In the genomic region with DNA sequence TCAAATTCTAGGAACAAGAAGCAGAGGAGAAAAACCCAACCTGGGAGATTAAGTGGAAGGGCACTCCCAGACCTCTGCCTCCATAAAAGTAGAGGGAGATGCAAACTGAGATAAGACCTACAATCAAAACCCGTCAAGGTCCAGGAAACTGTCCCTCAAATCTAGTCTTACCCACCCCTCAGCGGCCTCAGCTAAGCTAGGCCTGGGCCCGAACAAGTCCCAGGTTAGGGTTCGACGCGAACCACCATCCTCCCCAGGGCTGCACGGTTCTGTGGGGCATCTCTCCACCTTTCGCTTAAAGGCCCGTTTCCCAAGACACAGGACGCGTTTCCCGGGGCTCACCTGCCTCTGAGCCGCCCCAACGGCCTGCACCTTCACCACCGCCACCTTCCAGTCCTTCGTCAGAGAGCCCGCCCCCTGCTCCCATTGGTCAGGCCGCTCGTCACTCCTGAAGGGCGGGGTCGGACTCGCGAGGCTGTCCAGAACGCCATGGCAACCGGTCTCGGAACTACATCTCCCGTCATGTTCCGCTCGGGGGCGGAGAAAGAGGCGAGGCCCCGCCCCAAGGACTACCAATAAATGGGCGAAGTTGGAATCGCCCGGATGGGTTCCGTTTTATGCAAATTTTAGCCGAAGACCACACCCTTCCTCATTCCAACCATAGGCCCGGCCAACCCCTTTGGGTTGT, we compare ENCODE assay signal across 8 cellular contexts. TPM values are rescaled to one million over a fixed set of nuclear protein-coding genes. Genes with fewer than 3 reads are reported as not detected.
A peak's percentile ranks its signal among the peaks of the same experiment; 100 is the strongest.
DNase-seq lines count a peak whose midpoint lies in the region; ATAC-seq and TF ChIP-seq lines count a peak whose summit lies in the region.

TSS of gene CRYZL1 (minus strand) at position 403 of the 688 bp plus-strand sequence. CDS start 10,190 bp downstream, outside the sequence.

- peak within 1 kb of the TSS; percentile 96 for H3K4me3 ChIP-seq in WERI-Rb-1 (ENCODE audit: low read depth, low read length)
- H3K4me3 ChIP-seq in mammary epithelial cell (replicated peaks in 1 of 3; ENCODE audit: insufficient read depth in 1 of 3, low read depth in 2 of 3, low read length in 3 of 3) = peak within 1 kb of the TSS; percentile 82 to 88 (median 83)
- H3K4me3 ChIP-seq in iPS-20b (ENCODE audit: low read length) = peak within 1 kb of the TSS; percentile 97
- peak within 1 kb of the TSS; percentile 58 to 99 (median 92) for H3K4me3 ChIP-seq in skin epidermis

- H3K9ac ChIP-seq in mammary epithelial cell (ENCODE audit: insufficient read depth, low read length) (peak within 1 kb of the TSS; percentile 85), iPS-20b (ENCODE audit: low read depth, low read length) (peak within 1 kb of the TSS; percentile 95)

- H3K9me3 ChIP-seq in WERI-Rb-1 (ENCODE audit: severe bottlenecking) = no peaks in the 10 kb centered on the region
- H3K9me3 ChIP-seq in mammary epithelial cell (replicated peaks; ENCODE audit: insufficient read depth, low read length) = no peaks in the 10 kb centered on the region
- H3K9me3 ChIP-seq in iPS-20b (ENCODE audit: insufficient read depth, low read depth, low read length) = no peaks in the 10 kb centered on the region

- dilution Hi-C loops in mammary epithelial cell (cut with HindIII; ENCODE audit: low sequenced_read_pairs) = no loop called here

- H3K4me2 ChIP-seq in mammary epithelial cell (ENCODE audit: insufficient read depth, low read depth, low read length) = peak within 1 kb of the TSS; percentile 90

- H3K27ac ChIP-seq in WERI-Rb-1 (peak within 1 kb of the TSS; percentile 92), mammary epithelial cell (ENCODE audit: insufficient read depth, low read depth, low read length) (peak within 1 kb of the TSS; percentile 91), iPS-20b (ENCODE audit: low read length) (peak within 1 kb of the TSS; percentile 98), skin epidermis (peak within 1 kb of the TSS; percentile 64 to 93 (median 85))

- intact Hi-C loops in mammary epithelial cell (cut with micrococcal nuclease) = loop anchor here (1.0 to 5.0 kb wide), 5 partner anchors 14 to 160 kb away; no protein-coding TSS in a partner anchor

- TSS peak; percentile 62 for BruUV-seq in mammary epithelial cell (replicated peaks; lab: Mats Ljungman, UMichigan)

- ATAC-seq in GM18873 (IDR thresholded peaks at IDR 0.05; ENCODE audit: low FRiP score, unreplicated experiment) (peak; percentile 85), HG03139 (IDR thresholded peaks at IDR 0.05; ENCODE audit: unreplicated experiment) (peak; percentile 81)

- H3K27me3 ChIP-seq in WERI-Rb-1 (ENCODE audit: insufficient read depth, low read depth, severe bottlenecking) = no peaks in the 10 kb centered on the region
- no peaks in the 10 kb centered on the region for H3K27me3 ChIP-seq in mammary epithelial cell (ENCODE audit: insufficient read depth, low read length)
- H3K27me3 ChIP-seq in iPS-20b (ENCODE audit: insufficient read depth, low read length) = no peaks in the 10 kb centered on the region

- CTCF ChIA-PET in mammary epithelial cell (lab: Charles Lee; ENCODE audit: low non-redundant PET) = no interaction called here

- H3K4me1 ChIP-seq in mammary epithelial cell (ENCODE audit: insufficient read depth, low read length) = peaks cover 8% of the 10 kb centered on the region
- H3K4me1 ChIP-seq in iPS-20b (ENCODE audit: insufficient read depth, low read length) = peaks cover 12% of the 10 kb centered on the region

- DNase-seq in ACHN (peak; percentile 98), NCI-H2227 (lab: John Stamatoyannopoulos, UW; ENCODE audit: unreplicated experiment) (peak; percentile 100), WERI-Rb-1 (peak; percentile 100), mammary epithelial cell (peak; percentile 100)

- in situ Hi-C loops in ACHN (cut with HindIII; ENCODE audit: low pct_ligation_motif_present, low pct_unique_long_range_greater_than_20kb, low sequenced_read_pairs) = no loop called here
- in situ Hi-C loops in mammary epithelial cell (cut with MboI; ENCODE audit: low sequenced_read_pairs in 2 of 2) = loop anchor here in 1 of 2 donors (25.0 kb wide), 1 partner anchor 246 kb away; no protein-coding TSS in a partner anchor

- H2AFZ ChIP-seq in mammary epithelial cell (ENCODE audit: low read depth, low read length) = peak within 1 kb of the TSS; percentile 96

- H3K36me3 ChIP-seq in WERI-Rb-1 (peaks cover 10% of the 10 kb centered on the region), mammary epithelial cell (ENCODE audit: insufficient read depth, low read length) (no peaks in the 10 kb centered on the region), iPS-20b (ENCODE audit: insufficient read depth, low read depth, low read length) (no peaks in the 10 kb centered on the region)

- H4K20me1 ChIP-seq in mammary epithelial cell (ENCODE audit: insufficient read depth, low read length) = no peaks in the 10 kb centered on the region

- under 1% methylated on average over 13 of the region's 38 CpGs for WGBS in mammary epithelial cell (ENCODE audit: low coverage, missing lambda C conversion rate)

- peaks cover 79% of the 10 kb centered on the region for H3K79me2 ChIP-seq in mammary epithelial cell (ENCODE audit: insufficient read depth, low read length)

- TF ChIP-seq CTCF in WERI-Rb-1 (IDR thresholded peaks at IDR 0.05; ENCODE audit: low read depth, low read length) = no peak
- no peak for TF ChIP-seq CTCF in mammary epithelial cell (conservative IDR thresholded peaks at IDR 0.05 in 1 of 2, IDR thresholded peaks at IDR 0.05 in 1 of 2; ENCODE audit: extremely low read depth in 1 of 2, insufficient read depth in 1 of 2, low read depth in 1 of 2, low read length in 2 of 2)

RNA-seq across cellular contexts. Expression of gene CRYZL1, which starts in this region (rescaled TPM):
- 10 to 100 TPM; 21.0 to 21.4 TPM for total RNA-seq in mammary epithelial cell
- 21.5 TPM for polyA plus RNA-seq in mammary epithelial cell
- polyA minus RNA-seq in mammary epithelial cell = 8.9 TPM

Comparison
In these comparisons a context has a peak if more than half of its experiments do, and no peak if none do; other contexts are left out.
1. Peak in every context shown above with its lines: DNase-seq, ATAC-seq, H3K4me3 ChIP-seq and H3K27ac ChIP-seq.